1 cellular context compared by ENCODE assay signal in genomic region chr7:99469381-99470065, GRCh38.
TF ChIP-seq lines count a peak whose summit lies in the region.

No MANE protein-coding gene starts in this region.

TF ChIP-seq in endothelial cell of umbilical vein, 7 proteins besides CTCF, POLR2A, EP300 and RAD21:
- TF ChIP-seq FOS (IDR thresholded peaks at IDR 0.05; ENCODE audit: borderline replicate concordance, insufficient read depth, low read length): no peak
- no peak for TF ChIP-seq JUN (IDR thresholded peaks at IDR 0.05; ENCODE audit: borderline replicate concordance, insufficient read depth, insufficient read length, low read depth)
- no peak for TF ChIP-seq MAX (IDR thresholded peaks at IDR 0.05; ENCODE audit: insufficient read depth, insufficient read length)
- TF ChIP-seq GATA2 (IDR thresholded peaks at IDR 0.05; ENCODE audit: insufficient read depth, insufficient read length, low read depth, low read length): no peak
- TF ChIP-seq POLR2AphosphoS5 (IDR thresholded peaks at IDR 0.05; ENCODE audit: insufficient read depth, low read depth, low read length): no peak
- no peak for TF ChIP-seq MYC (IDR thresholded peaks at IDR 0.05; ENCODE audit: low read depth, low read length)
- no peak for TF ChIP-seq EZH2 (IDR thresholded peaks at IDR 0.05; ENCODE audit: borderline replicate concordance, low read depth, low read length, severe bottlenecking)
TF ChIP-seq in endothelial cell of umbilical vein: peak in this region for 0.
